Comparison of ENCODE assay signal across 28 cellular contexts in genomic region chr4:117873779-117874178, GRCh38.
"Had no signal": no experiment of that assay in that cellular context is flagged by ENCODE, and none has a peak within 500 bp of the region (broad histone marks: within the 10 kb centered on the region; RNA-seq: fewer than 3 reads in every experiment).

No MANE protein-coding gene starts in this region.

- H3K27ac ChIP-seq: left ventricle myocardium inferior, neural progenitor cell, pancreas, prostate gland, skin epidermis, stomach, testis, thyroid gland, uterus had no signal

- H3K9ac ChIP-seq: neural progenitor cell had no signal

- H3K4me3 ChIP-seq: left ventricle myocardium inferior, lung, neural progenitor cell, pancreas, prostate gland, skin epidermis, stomach, testis, thyroid gland, uterus had no signal

- DNase-seq: head of caudate nucleus; hippocampal formation; kidney; left ventricle myocardium inferior; mesendoderm; natural killer cell; nephron progenitor cell; pancreas; posterior cingulate gyrus; retina; right cardiac atrium; stimulated activated CD4-positive, alpha-beta T cell treated with anti-CD3 and anti-CD28 coated beads, Interleukin-12 subunit alpha, Interleukin-12 subunit beta, amount 100 ng/mL, for 4 hours; stimulated activated CD4-positive, alpha-beta T cell treated with anti-CD3 and anti-CD28 coated beads, Interleukin-15, amount 100 ng/mL, for 24 hours; stimulated activated CD4-positive, alpha-beta T cell treated with anti-CD3 and anti-CD28 coated beads, Interleukin-2, amount 100 ng/mL, for 24 hours; stimulated activated CD4-positive, alpha-beta T cell treated with anti-CD3 and anti-CD28 coated beads, Interleukin-4, amount 100 ng/mL, for 1 hour; stimulated activated naive B cell treated with anti-CD40 and anti-IgM and Interleukin-4, amounts not matched to agents 10 μg/mL and 1 μg/mL and 100 μg/mL, for 72 hours; stimulated activated naive CD8-positive, alpha-beta T cell treated with anti-CD3 and anti-CD28 coated beads, Interleukin-15, Interleukin-2, amounts not matched to agents 100 U/mL and 50 U/mL, for 24 hours; stomach; testis; thyroid gland; trophoblast cell; uterus had no signal

- H2AFZ ChIP-seq: neural progenitor cell had no signal

- ATAC-seq: natural killer cell; pancreas; right cardiac atrium; sciatic nerve; stimulated activated naive B cell treated with anti-CD40 and anti-IgM and Interleukin-4, amounts not matched to agents 10 μg/mL and 1 μg/mL and 100 μg/mL, for 72 hours; stimulated activated naive CD8-positive, alpha-beta T cell treated with anti-CD3 and anti-CD28 coated beads, Interleukin-15, Interleukin-2, amounts not matched to agents 100 U/mL and 50 U/mL, for 24 hours had no signal

- FAIRE-seq: islet of Langerhans, kidney, pancreas had no signal

- H3K4me1 ChIP-seq: left ventricle myocardium inferior, neural progenitor cell, pancreas, prostate gland, stomach, testis, thyroid gland, uterus had no signal

- H3K27me3 ChIP-seq: neural progenitor cell, pancreas, stomach, testis, thyroid gland, uterus had no signal

- H3K9me3 ChIP-seq: left ventricle myocardium inferior, pancreas, prostate gland, stomach, testis, thyroid gland, uterus had no signal

- H3K36me3 ChIP-seq: left ventricle myocardium inferior, neural progenitor cell, pancreas, prostate gland, stomach, thyroid gland, uterus had no signal

- H3K4me2 ChIP-seq: neural progenitor cell had no signal
